Comparison of ENCODE assay signal across 22 cellular contexts in the genomic region with DNA sequence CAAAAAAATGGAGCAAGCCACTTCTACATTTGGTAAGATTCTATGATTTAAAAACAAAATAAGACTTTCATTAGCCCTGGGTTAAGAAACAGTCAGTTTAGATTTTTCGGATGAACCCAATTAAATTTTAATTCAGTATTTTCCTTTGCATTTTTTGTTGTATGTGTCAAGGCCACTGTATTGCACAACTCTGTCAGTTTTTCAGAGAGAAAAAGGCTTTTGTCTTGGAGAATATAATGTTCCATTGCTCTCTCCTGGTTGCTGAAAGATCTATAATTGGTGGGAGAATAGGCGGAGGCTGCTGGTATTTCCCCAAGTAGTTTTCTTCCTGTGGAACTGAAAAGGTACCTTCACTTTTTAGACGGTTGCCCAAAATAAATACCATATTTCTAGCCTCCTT.
"Had no signal": no experiment of that assay in that cellular context is flagged by ENCODE, and none has a peak within 500 bp of the region (broad histone marks: within the 10 kb centered on the region; RNA-seq: fewer than 3 reads in every experiment).

No MANE protein-coding gene starts in this region.

- H3K9me3 ChIP-seq: lower lobe of right lung, pancreas, testis, vagina had no signal

- H3K36me3 ChIP-seq: heart right ventricle, lower lobe of right lung, neutrophil, pancreas, vagina had no signal

- H3K4me1 ChIP-seq: heart right ventricle, lower lobe of right lung, testis, vagina had no signal

- H3K27me3 ChIP-seq: heart right ventricle, neutrophil, pancreas, testis, vagina had no signal

- DNase-seq: activated B cell treated with CpG ODN at 0.5 μM for 24 hours; activated CD4-positive, alpha-beta T cell treated with anti-CD3 and anti-CD28 coated beads for 36 hours; activated CD4-positive, alpha-beta T cell treated with anti-CD3 and anti-CD28 coated beads, Interleukin-2, amount 50 U/mL, for 4 hours; activated CD8-positive, alpha-beta memory T cell treated with anti-CD3 and anti-CD28 coated beads for 24 hours; activated CD8-positive, alpha-beta memory T cell treated with anti-CD3 and anti-CD28 coated beads, Interleukin-2, amount 50 U/mL, for 4 hours; activated naive CD4-positive, alpha-beta T cell; activated T-cell treated with anti-CD3 and anti-CD28 coated beads, Interleukin-2, amount 50 U/mL, for 24 hours; amygdala; effector CD4-positive, alpha-beta T cell; heart right ventricle; kidney; lower lobe of right lung; pancreas; right cardiac atrium; small intestine; stimulated activated CD4-positive, alpha-beta T cell treated with anti-CD3 and anti-CD28 coated beads, Interleukin-2, amount 100 ng/mL, for 24 hours; testis had no signal

- FAIRE-seq: endometrium, kidney, pancreas, small intestine had no signal

- H3K27ac ChIP-seq: heart right ventricle, lower lobe of right lung, neutrophil, pancreas, testis, vagina had no signal

- H3K4me3 ChIP-seq: heart right ventricle, lower lobe of right lung, pancreas, testis, vagina had no signal

- ATAC-seq: activated CD4-positive, alpha-beta T cell treated with anti-CD3 and anti-CD28 coated beads for 36 hours; heart right ventricle; left lobe of liver; lower lobe of right lung; pancreas; right cardiac atrium; stimulated activated memory B cell treated with anti-CD40 and anti-IgM and Interleukin-4, amounts not matched to agents 10 μg/mL and 1 μg/mL and 100 μg/mL, for 72 hours had no signal
